ENCODE assay signal across 1 cellular context in genomic region chr14:50038398-50039119, GRCh38.
TF ChIP-seq lines count a peak whose summit lies in the region.

No MANE protein-coding gene starts in this region.

TF ChIP-seq in GM12878, 131 proteins besides CTCF, POLR2A, EP300 and RAD21 (continued from another document and continues in another):
- TF ChIP-seq MAX (IDR thresholded peaks at IDR 0.05; ENCODE audit: low read depth, low read length), result no peak
- 0 out of 2 replicates have a peak, but pooled peaks have one; percentile 77 for TF ChIP-seq TCF3 (IDR thresholded peaks at IDR 0.05; ENCODE audit: borderline replicate concordance, insufficient read depth, low read depth, low read length)
- TF ChIP-seq STAT3 (IDR thresholded peaks at IDR 0.05; ENCODE audit: low read depth, low read length), result peak; percentile 11; the same call in 1 of the 2 replicates
- TF ChIP-seq MYB (IDR thresholded peaks at IDR 0.05; ENCODE audit: borderline replicate concordance, low read depth, low read length), result no peak
- no peak for TF ChIP-seq CBX3 (IDR thresholded peaks at IDR 0.05; ENCODE audit: borderline replicate concordance, low read depth)
- TF ChIP-seq ZNF207 (IDR thresholded peaks at IDR 0.05; ENCODE audit: borderline replicate concordance), result no peak; the same call in 1 of the 2 replicates
- peak; percentile 94 for TF ChIP-seq NR2F1 (conservative IDR thresholded peaks at IDR 0.05)
- TF ChIP-seq HDAC2 (IDR thresholded peaks at IDR 0.05), result no peak
- no peak for TF ChIP-seq ZBTB40 (IDR thresholded peaks at IDR 0.05; ENCODE audit: borderline replicate concordance)
- TF ChIP-seq SIN3A (IDR thresholded peaks at IDR 0.05; ENCODE audit: low read depth, low read length), result 0 out of 2 replicates have a peak, but pooled peaks have one; percentile 15
- peak; percentile 60 for TF ChIP-seq ZNF24 (IDR thresholded peaks at IDR 0.05)
- no peak for TF ChIP-seq ELK1 (IDR thresholded peaks at IDR 0.05; ENCODE audit: low read depth, low read length)
- TF ChIP-seq IKZF2 (IDR thresholded peaks at IDR 0.05), result peak; percentile 100
- TF ChIP-seq BACH1 (IDR thresholded peaks at IDR 0.05; ENCODE audit: borderline replicate concordance), result peak; percentile 97
- no peak for TF ChIP-seq ZBTB33 (IDR thresholded peaks at IDR 0.05)
- no peak for TF ChIP-seq BRCA1 (IDR thresholded peaks at IDR 0.05; ENCODE audit: low read depth, low read length)
- TF ChIP-seq MYC (IDR thresholded peaks at IDR 0.05; ENCODE audit: insufficient read depth, insufficient read length, insufficient replicate concordance, low read length, severe bottlenecking), result no peak
- peak; percentile 30; the same call in 1 of the 2 replicates for TF ChIP-seq REST (IDR thresholded peaks at IDR 0.05; ENCODE audit: low read depth, low read length)
- no peak for TF ChIP-seq PAX8 (IDR thresholded peaks at IDR 0.05)
- peak; percentile 24; the same call in 1 of the 2 replicates for TF ChIP-seq RB1 (IDR thresholded peaks at IDR 0.05; ENCODE audit: borderline replicate concordance)
- TF ChIP-seq ZBTB11 (CRISPR knock-in tag; IDR thresholded peaks at IDR 0.05), result no peak
- no peak for TF ChIP-seq SIX5 (IDR thresholded peaks at IDR 0.05; ENCODE audit: low read depth, low read length, severe bottlenecking)
- peak; percentile 67 for TF ChIP-seq GABPA (IDR thresholded peaks at IDR 0.05; ENCODE audit: low read depth)
- TF ChIP-seq YBX1 (IDR thresholded peaks at IDR 0.05), result no peak
- no peak for TF ChIP-seq KAT2A (conservative IDR thresholded peaks at IDR 0.05; ENCODE audit: control insufficient read depth, low read depth, low read length)
- TF ChIP-seq ZBED1 (IDR thresholded peaks at IDR 0.05; ENCODE audit: borderline replicate concordance), result peak; percentile 98; the same call in 1 of the 2 replicates
- peak; percentile 80; the same call in 1 of the 2 replicates for TF ChIP-seq CHD2 (IDR thresholded peaks at IDR 0.05; ENCODE audit: borderline replicate concordance, low read depth, low read length)
- TF ChIP-seq ZNF687 (IDR thresholded peaks at IDR 0.05), result peak; percentile 52; the same call in 1 of the 2 replicates
- peak; percentile 95 for TF ChIP-seq CREM (IDR thresholded peaks at IDR 0.05; ENCODE audit: low read depth)
- TF ChIP-seq ZNF622 (IDR thresholded peaks at IDR 0.05), result no peak
- TF ChIP-seq YY1 (IDR thresholded peaks at IDR 0.05; ENCODE audit: low read depth, low read length), result peak; percentile 27; the same call in 1 of the 2 replicates
- TF ChIP-seq RELA (IDR thresholded peaks at IDR 0.05; ENCODE audit: borderline replicate concordance, partially characterized antibody), result peak; percentile 98
- no peak for TF ChIP-seq NRF1 (conservative IDR thresholded peaks at IDR 0.05; ENCODE audit: low read depth, low read length)
- TF ChIP-seq PKNOX1 (IDR thresholded peaks at IDR 0.05), result peak; percentile 90
- no peak for TF ChIP-seq NR2C2 (IDR thresholded peaks at IDR 0.05; ENCODE audit: borderline replicate concordance, control insufficient read depth, insufficient read length, low read depth)
- peak; percentile 95 for TF ChIP-seq PAX5 (IDR thresholded peaks at IDR 0.05; ENCODE audit: borderline replicate concordance, low read depth, low read length)
- TF ChIP-seq NFXL1 (IDR thresholded peaks at IDR 0.05; ENCODE audit: borderline replicate concordance), result no peak
- peak; percentile 91; the same call in 2 of the 3 replicates for TF ChIP-seq POU2F2 (IDR thresholded peaks at IDR 0.05; ENCODE audit: borderline replicate concordance, low read depth, low read length)
- peak; percentile 25; the same call in 1 of the 2 replicates for TF ChIP-seq SMARCA5 (IDR thresholded peaks at IDR 0.05)
- TF ChIP-seq TARDBP (IDR thresholded peaks at IDR 0.05; ENCODE audit: borderline replicate concordance), result no peak; the same call in 1 of the 2 replicates
